In the genomic region with DNA sequence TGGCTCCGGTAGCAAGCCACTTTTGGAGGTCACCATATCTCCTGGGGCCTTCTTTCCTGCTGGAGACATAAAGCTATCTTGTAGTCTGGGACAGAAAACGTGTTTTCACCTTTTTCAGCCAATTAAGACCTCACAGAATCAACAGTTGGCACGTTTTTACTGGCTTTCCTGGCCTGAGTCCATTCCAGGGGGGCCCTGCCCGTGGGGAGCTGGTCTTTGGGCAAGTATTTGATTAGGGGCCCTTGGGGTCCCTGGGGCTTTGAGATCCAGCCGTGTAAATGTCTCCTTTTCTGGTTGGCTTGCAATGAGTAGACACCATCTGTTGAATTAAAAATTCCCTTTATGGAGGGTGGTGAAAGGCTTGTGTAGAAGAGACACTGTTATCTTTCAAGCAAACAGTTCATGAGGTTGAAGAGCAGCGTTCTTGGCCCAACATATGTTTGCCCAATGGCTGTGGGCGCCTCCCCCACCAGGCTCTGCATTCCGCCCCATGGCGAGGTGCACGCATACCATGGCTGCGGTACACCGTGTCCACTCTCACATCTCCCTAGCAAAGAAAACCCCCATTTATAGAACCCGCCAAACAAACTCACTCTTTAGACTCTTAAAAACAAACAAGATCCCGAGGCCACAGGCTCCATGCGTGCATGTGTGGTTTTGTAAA, we compare ENCODE assay signal across 1 cellular context.
A peak's percentile ranks its signal among the peaks of the same experiment; 100 is the strongest.
TF ChIP-seq lines count a peak whose summit lies in the region.

No MANE protein-coding gene starts in this region.

TF ChIP-seq in HepG2, 621 proteins besides CTCF, POLR2A, EP300 and RAD21 (continued from another document and continues in another):
- TF ChIP-seq, protein P1, sequence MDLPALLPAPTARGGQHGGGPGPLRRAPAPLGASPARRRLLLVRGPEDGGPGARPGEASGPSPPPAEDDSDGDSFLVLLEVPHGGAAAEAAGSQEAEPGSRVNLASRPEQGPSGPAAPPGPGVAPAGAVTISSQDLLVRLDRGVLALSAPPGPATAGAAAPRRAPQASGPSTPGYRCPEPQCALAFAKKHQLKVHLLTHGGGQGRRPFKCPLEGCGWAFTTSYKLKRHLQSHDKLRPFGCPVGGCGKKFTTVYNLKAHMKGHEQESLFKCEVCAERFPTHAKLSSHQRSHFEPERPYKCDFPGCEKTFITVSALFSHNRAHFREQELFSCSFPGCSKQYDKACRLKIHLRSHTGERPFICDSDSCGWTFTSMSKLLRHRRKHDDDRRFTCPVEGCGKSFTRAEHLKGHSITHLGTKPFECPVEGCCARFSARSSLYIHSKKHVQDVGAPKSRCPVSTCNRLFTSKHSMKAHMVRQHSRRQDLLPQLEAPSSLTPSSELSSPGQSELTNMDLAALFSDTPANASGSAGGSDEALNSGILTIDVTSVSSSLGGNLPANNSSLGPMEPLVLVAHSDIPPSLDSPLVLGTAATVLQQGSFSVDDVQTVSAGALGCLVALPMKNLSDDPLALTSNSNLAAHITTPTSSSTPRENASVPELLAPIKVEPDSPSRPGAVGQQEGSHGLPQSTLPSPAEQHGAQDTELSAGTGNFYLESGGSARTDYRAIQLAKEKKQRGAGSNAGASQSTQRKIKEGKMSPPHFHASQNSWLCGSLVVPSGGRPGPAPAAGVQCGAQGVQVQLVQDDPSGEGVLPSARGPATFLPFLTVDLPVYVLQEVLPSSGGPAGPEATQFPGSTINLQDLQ (CRISPR knock-in tag; IDR thresholded peaks at IDR 0.05) = peak; percentile 86; the same call in 1 of the 2 replicates
- TF ChIP-seq ZNF839 (CRISPR knock-in tag; IDR thresholded peaks at IDR 0.05; ENCODE audit: borderline replicate concordance) = no peak
- TF ChIP-seq ZNF207 (IDR thresholded peaks at IDR 0.05; ENCODE audit: borderline replicate concordance) = no peak
- TF ChIP-seq SAFB2 (CRISPR knock-in tag; IDR thresholded peaks at IDR 0.05; ENCODE audit: borderline replicate concordance, low read depth) = no peak
- no peak for TF ChIP-seq RFX5 (IDR thresholded peaks at IDR 0.05; ENCODE audit: low read depth, low read length)
- no peak for TF ChIP-seq ZNF34 (CRISPR knock-in tag; IDR thresholded peaks at IDR 0.05; ENCODE audit: borderline replicate concordance)
- no peak for TF ChIP-seq PCBP2 (optimal IDR thresholded peaks at IDR 0.05; ENCODE audit: low read depth, low read length, poor library complexity, severe bottlenecking)
- peak; percentile 90; the same call in 1 of the 2 replicates for TF ChIP-seq ZNF580 (CRISPR knock-in tag; IDR thresholded peaks at IDR 0.05; ENCODE audit: borderline replicate concordance, low read depth)
- TF ChIP-seq YEATS2 (CRISPR knock-in tag; IDR thresholded peaks at IDR 0.05; ENCODE audit: borderline replicate concordance) = peak; percentile 56; the same call in 1 of the 2 replicates
- TF ChIP-seq, protein P2, sequence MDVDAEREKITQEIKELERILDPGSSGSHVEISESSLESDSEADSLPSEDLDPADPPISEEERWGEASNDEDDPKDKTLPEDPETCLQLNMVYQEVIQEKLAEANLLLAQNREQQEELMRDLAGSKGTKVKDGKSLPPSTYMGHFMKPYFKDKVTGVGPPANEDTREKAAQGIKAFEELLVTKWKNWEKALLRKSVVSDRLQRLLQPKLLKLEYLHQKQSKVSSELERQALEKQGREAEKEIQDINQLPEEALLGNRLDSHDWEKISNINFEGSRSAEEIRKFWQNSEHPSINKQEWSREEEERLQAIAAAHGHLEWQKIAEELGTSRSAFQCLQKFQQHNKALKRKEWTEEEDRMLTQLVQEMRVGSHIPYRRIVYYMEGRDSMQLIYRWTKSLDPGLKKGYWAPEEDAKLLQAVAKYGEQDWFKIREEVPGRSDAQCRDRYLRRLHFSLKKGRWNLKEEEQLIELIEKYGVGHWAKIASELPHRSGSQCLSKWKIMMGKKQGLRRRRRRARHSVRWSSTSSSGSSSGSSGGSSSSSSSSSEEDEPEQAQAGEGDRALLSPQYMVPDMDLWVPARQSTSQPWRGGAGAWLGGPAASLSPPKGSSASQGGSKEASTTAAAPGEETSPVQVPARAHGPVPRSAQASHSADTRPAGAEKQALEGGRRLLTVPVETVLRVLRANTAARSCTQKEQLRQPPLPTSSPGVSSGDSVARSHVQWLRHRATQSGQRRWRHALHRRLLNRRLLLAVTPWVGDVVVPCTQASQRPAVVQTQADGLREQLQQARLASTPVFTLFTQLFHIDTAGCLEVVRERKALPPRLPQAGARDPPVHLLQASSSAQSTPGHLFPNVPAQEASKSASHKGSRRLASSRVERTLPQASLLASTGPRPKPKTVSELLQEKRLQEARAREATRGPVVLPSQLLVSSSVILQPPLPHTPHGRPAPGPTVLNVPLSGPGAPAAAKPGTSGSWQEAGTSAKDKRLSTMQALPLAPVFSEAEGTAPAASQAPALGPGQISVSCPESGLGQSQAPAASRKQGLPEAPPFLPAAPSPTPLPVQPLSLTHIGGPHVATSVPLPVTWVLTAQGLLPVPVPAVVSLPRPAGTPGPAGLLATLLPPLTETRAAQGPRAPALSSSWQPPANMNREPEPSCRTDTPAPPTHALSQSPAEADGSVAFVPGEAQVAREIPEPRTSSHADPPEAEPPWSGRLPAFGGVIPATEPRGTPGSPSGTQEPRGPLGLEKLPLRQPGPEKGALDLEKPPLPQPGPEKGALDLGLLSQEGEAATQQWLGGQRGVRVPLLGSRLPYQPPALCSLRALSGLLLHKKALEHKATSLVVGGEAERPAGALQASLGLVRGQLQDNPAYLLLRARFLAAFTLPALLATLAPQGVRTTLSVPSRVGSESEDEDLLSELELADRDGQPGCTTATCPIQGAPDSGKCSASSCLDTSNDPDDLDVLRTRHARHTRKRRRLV (CRISPR knock-in tag; IDR thresholded peaks at IDR 0.05) = peak; percentile 51; the same call in 1 of the 2 replicates
- TF ChIP-seq IKZF1 (IDR thresholded peaks at IDR 0.05) = no peak
- TF ChIP-seq, protein P3, sequence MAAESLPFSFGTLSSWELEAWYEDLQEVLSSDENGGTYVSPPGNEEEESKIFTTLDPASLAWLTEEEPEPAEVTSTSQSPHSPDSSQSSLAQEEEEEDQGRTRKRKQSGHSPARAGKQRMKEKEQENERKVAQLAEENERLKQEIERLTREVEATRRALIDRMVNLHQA (CRISPR knock-in tag; IDR thresholded peaks at IDR 0.05) = no peak
- TF ChIP-seq ZNF775 (CRISPR knock-in tag; IDR thresholded peaks at IDR 0.05; ENCODE audit: borderline replicate concordance) = no peak
- 0 out of 2 replicates have a peak, but pooled peaks have one; percentile 29 for TF ChIP-seq ZNF33A (CRISPR knock-in tag; IDR thresholded peaks at IDR 0.05; ENCODE audit: borderline replicate concordance)
- TF ChIP-seq, protein P4, sequence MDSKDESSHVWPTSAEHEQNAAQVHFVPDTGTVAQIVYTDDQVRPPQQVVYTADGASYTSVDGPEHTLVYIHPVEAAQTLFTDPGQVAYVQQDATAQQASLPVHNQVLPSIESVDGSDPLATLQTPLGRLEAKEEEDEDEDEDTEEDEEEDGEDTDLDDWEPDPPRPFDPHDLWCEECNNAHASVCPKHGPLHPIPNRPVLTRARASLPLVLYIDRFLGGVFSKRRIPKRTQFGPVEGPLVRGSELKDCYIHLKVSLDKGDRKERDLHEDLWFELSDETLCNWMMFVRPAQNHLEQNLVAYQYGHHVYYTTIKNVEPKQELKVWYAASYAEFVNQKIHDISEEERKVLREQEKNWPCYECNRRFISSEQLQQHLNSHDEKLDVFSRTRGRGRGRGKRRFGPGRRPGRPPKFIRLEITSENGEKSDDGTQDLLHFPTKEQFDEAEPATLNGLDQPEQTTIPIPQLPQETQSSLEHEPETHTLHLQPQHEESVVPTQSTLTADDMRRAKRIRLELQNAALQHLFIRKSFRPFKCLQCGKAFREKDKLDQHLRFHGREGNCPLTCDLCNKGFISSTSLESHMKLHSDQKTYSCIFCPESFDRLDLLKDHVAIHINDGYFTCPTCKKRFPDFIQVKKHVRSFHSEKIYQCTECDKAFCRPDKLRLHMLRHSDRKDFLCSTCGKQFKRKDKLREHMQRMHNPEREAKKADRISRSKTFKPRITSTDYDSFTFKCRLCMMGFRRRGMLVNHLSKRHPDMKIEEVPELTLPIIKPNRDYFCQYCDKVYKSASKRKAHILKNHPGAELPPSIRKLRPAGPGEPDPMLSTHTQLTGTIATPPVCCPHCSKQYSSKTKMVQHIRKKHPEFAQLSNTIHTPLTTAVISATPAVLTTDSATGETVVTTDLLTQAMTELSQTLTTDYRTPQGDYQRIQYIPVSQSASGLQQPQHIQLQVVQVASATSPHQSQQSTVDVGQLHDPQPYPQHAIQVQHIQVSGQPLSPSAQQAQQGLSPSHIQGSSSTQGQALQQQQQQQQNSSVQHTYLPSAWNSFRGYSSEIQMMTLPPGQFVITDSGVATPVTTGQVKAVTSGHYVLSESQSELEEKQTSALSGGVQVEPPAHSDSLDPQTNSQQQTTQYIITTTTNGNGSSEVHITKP (CRISPR knock-in tag; IDR thresholded peaks at IDR 0.05; ENCODE audit: low read depth) = peak; percentile 80; the same call in 1 of the 2 replicates
- TF ChIP-seq ZNF652 (CRISPR knock-in tag; IDR thresholded peaks at IDR 0.05; ENCODE audit: borderline replicate concordance, low read depth) = no peak
- 0 out of 2 replicates have a peak, but pooled peaks have one; percentile 43 for TF ChIP-seq SRF (IDR thresholded peaks at IDR 0.05; ENCODE audit: low read depth, low read length)
- no peak for TF ChIP-seq FUBP1 (CRISPR knock-in tag; IDR thresholded peaks at IDR 0.05; ENCODE audit: borderline replicate concordance)
- TF ChIP-seq ZFP36L2 (CRISPR knock-in tag; IDR thresholded peaks at IDR 0.05) = no peak
- TF ChIP-seq ATF7 (IDR thresholded peaks at IDR 0.05) = no peak
- TF ChIP-seq ATF7 (CRISPR knock-in tag; IDR thresholded peaks at IDR 0.05) = no peak
- TF ChIP-seq, protein P5, sequence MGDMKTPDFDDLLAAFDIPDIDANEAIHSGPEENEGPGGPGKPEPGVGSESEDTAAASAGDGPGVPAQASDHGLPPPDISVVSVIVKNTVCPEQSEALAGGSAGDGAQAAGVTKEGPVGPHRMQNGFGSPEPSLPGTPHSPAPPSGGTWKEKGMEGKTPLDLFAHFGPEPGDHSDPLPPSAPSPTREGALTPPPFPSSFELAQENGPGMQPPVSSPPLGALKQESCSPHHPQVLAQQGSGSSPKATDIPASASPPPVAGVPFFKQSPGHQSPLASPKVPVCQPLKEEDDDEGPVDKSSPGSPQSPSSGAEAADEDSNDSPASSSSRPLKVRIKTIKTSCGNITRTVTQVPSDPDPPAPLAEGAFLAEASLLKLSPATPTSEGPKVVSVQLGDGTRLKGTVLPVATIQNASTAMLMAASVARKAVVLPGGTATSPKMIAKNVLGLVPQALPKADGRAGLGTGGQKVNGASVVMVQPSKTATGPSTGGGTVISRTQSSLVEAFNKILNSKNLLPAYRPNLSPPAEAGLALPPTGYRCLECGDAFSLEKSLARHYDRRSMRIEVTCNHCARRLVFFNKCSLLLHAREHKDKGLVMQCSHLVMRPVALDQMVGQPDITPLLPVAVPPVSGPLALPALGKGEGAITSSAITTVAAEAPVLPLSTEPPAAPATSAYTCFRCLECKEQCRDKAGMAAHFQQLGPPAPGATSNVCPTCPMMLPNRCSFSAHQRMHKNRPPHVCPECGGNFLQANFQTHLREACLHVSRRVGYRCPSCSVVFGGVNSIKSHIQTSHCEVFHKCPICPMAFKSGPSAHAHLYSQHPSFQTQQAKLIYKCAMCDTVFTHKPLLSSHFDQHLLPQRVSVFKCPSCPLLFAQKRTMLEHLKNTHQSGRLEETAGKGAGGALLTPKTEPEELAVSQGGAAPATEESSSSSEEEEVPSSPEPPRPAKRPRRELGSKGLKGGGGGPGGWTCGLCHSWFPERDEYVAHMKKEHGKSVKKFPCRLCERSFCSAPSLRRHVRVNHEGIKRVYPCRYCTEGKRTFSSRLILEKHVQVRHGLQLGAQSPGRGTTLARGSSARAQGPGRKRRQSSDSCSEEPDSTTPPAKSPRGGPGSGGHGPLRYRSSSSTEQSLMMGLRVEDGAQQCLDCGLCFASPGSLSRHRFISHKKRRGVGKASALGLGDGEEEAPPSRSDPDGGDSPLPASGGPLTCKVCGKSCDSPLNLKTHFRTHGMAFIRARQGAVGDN (CRISPR knock-in tag; IDR thresholded peaks at IDR 0.05) = peak; percentile 100
- TF ChIP-seq, protein P6, sequence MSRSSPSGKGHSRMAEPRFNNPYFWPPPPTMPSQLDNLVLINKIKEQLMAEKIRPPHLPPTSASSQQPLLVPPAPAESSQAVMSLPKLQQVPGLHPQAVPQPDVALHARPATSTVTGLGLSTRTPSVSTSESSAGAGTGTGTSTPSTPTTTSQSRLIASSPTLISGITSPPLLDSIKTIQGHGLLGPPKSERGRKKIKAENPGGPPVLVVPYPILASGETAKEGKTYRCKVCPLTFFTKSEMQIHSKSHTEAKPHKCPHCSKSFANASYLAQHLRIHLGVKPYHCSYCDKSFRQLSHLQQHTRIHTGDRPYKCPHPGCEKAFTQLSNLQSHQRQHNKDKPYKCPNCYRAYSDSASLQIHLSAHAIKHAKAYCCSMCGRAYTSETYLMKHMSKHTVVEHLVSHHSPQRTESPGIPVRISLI (CRISPR knock-in tag; IDR thresholded peaks at IDR 0.05; ENCODE audit: borderline replicate concordance) = 0 out of 2 replicates have a peak, but pooled peaks have one; percentile 22
- peak; percentile 86; the same call in 1 of the 2 replicates for TF ChIP-seq CBFB (CRISPR knock-in tag; IDR thresholded peaks at IDR 0.05)
- peak; percentile 79; the same call in 1 of the 2 replicates for TF ChIP-seq ARNT2 (CRISPR knock-in tag; IDR thresholded peaks at IDR 0.05; ENCODE audit: low read depth)
- TF ChIP-seq ATF6 (CRISPR knock-in tag; conservative IDR thresholded peaks at IDR 0.05) = no peak
